Comparison of ENCODE assay signal across 21 cellular contexts in genomic region chr11:131649861-131650260, GRCh38.
"Had no signal": no experiment of that assay in that cellular context is flagged by ENCODE, and none has a peak within 500 bp of the region (broad histone marks: within the 10 kb centered on the region; RNA-seq: fewer than 3 reads in every experiment).

No MANE protein-coding gene starts in this region.

- H3K4me3 Mint-ChIP-seq: naive thymus-derived CD4-positive, alpha-beta T cell; nephron progenitor cell; stimulated activated naive B cell treated with anti-CD40 and anti-IgM and Interleukin-4, amounts not matched to agents 10 μg/mL and 1 μg/mL and 100 μg/mL, for 72 hours; stimulated activated naive CD8-positive, alpha-beta T cell treated with anti-CD3 and anti-CD28 coated beads, Interleukin-15, amount 100 ng/mL, for 72 hours had no signal

- H3K27ac ChIP-seq: dorsolateral prefrontal cortex, heart left ventricle, neutrophil, sigmoid colon, skin epidermis, testis, tibial nerve, upper lobe of right lung, vagina had no signal

- H3K27ac Mint-ChIP-seq: naive thymus-derived CD4-positive, alpha-beta T cell; nephron progenitor cell; stimulated activated naive B cell treated with anti-CD40 and anti-IgM and Interleukin-4, amounts not matched to agents 10 μg/mL and 1 μg/mL and 100 μg/mL, for 72 hours; stimulated activated naive CD8-positive, alpha-beta T cell treated with anti-CD3 and anti-CD28 coated beads, Interleukin-15, amount 100 ng/mL, for 72 hours had no signal

- H3K36me3 ChIP-seq: heart left ventricle, neutrophil, sigmoid colon, tibial nerve, upper lobe of right lung, vagina had no signal

- ATAC-seq: esophagus mucosa; heart left ventricle; naive thymus-derived CD4-positive, alpha-beta T cell; stimulated activated naive B cell treated with anti-CD40 and anti-IgM and Interleukin-4, amounts not matched to agents 10 μg/mL and 1 μg/mL and 100 μg/mL, for 72 hours; stimulated activated naive CD8-positive, alpha-beta T cell treated with anti-CD3 and anti-CD28 coated beads, Interleukin-15, amount 100 ng/mL, for 72 hours; upper lobe of right lung had no signal

- H3K4me1 Mint-ChIP-seq: naive thymus-derived CD4-positive, alpha-beta T cell; stimulated activated naive CD8-positive, alpha-beta T cell treated with anti-CD3 and anti-CD28 coated beads, Interleukin-15, amount 100 ng/mL, for 72 hours had no signal

- DNase-seq: dorsolateral prefrontal cortex; effector CD8-positive, alpha-beta T cell; heart left ventricle; hippocampal formation; kidney glomerular epithelial cell; mammary epithelial cell; naive thymus-derived CD4-positive, alpha-beta T cell; nephron progenitor cell; posterior cingulate gyrus; sigmoid colon; stimulated activated CD4-positive, alpha-beta T cell treated with anti-CD3 and anti-CD28 coated beads, Interleukin-2, amount 100 ng/mL, for 24 hours; stimulated activated CD4-positive, alpha-beta T cell treated with anti-CD3 and anti-CD28 coated beads, Interleukin-4, amount 100 ng/mL, for 4 hours; stimulated activated naive B cell treated with anti-CD40 and anti-IgM and Interleukin-4, amounts not matched to agents 10 μg/mL and 1 μg/mL and 100 μg/mL, for 72 hours; stimulated activated naive CD8-positive, alpha-beta T cell treated with anti-CD3 and anti-CD28 coated beads, Interleukin-15, amount 100 ng/mL, for 72 hours; testis; upper lobe of right lung had no signal

- H3K4me3 ChIP-seq: dorsolateral prefrontal cortex, heart left ventricle, sigmoid colon, skin epidermis, testis, tibial nerve, upper lobe of right lung, vagina had no signal

- H3K9me3 ChIP-seq: heart left ventricle, neutrophil, sigmoid colon, testis, tibial nerve, upper lobe of right lung, vagina had no signal

- H3K27me3 ChIP-seq: dorsolateral prefrontal cortex, neutrophil, sigmoid colon, testis, tibial nerve, vagina had no signal

- H3K9me3 Mint-ChIP-seq: nephron progenitor cell; stimulated activated naive CD8-positive, alpha-beta T cell treated with anti-CD3 and anti-CD28 coated beads, Interleukin-15, amount 100 ng/mL, for 72 hours had no signal

- H3K36me3 Mint-ChIP-seq: naive thymus-derived CD4-positive, alpha-beta T cell; stimulated activated naive B cell treated with anti-CD40 and anti-IgM and Interleukin-4, amounts not matched to agents 10 μg/mL and 1 μg/mL and 100 μg/mL, for 72 hours had no signal

- H3K4me1 ChIP-seq: heart left ventricle, sigmoid colon, testis, tibial nerve, upper lobe of right lung, vagina had no signal

- H3K27me3 Mint-ChIP-seq: stimulated activated naive B cell treated with anti-CD40 and anti-IgM and Interleukin-4, amounts not matched to agents 10 μg/mL and 1 μg/mL and 100 μg/mL, for 72 hours; stimulated activated naive CD8-positive, alpha-beta T cell treated with anti-CD3 and anti-CD28 coated beads, Interleukin-15, amount 100 ng/mL, for 72 hours had no signal
